ENCODE assay signal across 1 cellular context in the genomic region with DNA sequence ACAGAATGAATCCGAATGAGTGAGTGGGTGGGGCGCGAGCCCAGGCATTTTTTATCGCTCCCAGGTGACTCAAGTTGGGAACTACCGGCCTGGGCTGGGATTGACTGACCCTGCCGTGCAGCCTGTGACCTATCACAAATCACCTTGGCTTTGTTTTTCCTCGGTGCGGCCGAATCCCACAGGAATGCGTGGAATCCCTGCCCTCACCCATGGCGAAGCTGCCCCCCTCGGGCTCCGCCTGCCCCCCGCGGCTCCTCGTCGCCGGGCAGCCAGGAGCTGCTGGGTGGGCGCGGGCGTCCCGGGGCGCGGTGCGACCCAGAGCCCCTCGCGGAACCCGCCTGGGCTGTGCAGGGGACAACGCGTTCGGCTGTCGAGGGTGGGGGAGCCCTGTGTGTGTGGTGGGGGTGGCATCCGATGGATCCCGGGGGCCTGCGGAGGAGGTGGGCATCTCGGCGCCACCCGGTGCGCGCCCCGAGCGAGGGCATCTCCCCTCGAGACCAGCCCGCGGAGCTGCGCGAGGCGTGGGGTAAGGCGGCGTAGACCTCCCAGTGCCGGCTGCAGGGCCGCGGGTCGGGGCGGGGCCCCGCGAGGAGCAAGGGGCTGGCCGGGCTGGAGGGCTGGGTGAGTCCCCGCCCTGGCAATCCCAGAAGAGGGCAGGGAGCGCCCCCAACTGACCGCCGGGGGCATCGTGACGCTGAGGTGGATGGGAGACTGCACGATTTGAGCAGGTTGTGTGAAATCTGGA.
TF ChIP-seq lines count a peak whose summit lies in the region.

No MANE protein-coding gene starts in this region.

TF ChIP-seq in HEK293, 187 proteins besides CTCF, POLR2A, EP300 and RAD21 (continued from another document):
- TF ChIP-seq KLF9 (tag by site-specific recombination; IDR thresholded peaks at IDR 0.05; ENCODE audit: low read depth) (0 out of 2 replicates have a peak, but pooled peaks have one; percentile 35), HOXC10 (CRISPR knock-in tag; IDR thresholded peaks at IDR 0.05) (no peak; the same call in 1 of the 2 replicates), ZNF777 (tag by site-specific recombination; IDR thresholded peaks at IDR 0.05; ENCODE audit: borderline replicate concordance) (peak; percentile 77; the same call in 1 of the 2 replicates), ZNF221 (tag by site-specific recombination; IDR thresholded peaks at IDR 0.05; ENCODE audit: borderline replicate concordance) (no peak), ZBTB49 (tag by site-specific recombination; IDR thresholded peaks at IDR 0.05; ENCODE audit: low read depth) (no peak), ZNF660 (tag by site-specific recombination; IDR thresholded peaks at IDR 0.05) (0 out of 2 replicates have a peak, but pooled peaks have one; percentile 19), ZNF335 (tag by site-specific recombination; conservative IDR thresholded peaks at IDR 0.05) (no peak; the same call in 1 of the 2 replicates), ZFP37 (tag by site-specific recombination; IDR thresholded peaks at IDR 0.05) (no peak), ZNF624 (tag by site-specific recombination; IDR thresholded peaks at IDR 0.05) (no peak)
